8 cellular contexts compared by ENCODE assay signal in the genomic region with DNA sequence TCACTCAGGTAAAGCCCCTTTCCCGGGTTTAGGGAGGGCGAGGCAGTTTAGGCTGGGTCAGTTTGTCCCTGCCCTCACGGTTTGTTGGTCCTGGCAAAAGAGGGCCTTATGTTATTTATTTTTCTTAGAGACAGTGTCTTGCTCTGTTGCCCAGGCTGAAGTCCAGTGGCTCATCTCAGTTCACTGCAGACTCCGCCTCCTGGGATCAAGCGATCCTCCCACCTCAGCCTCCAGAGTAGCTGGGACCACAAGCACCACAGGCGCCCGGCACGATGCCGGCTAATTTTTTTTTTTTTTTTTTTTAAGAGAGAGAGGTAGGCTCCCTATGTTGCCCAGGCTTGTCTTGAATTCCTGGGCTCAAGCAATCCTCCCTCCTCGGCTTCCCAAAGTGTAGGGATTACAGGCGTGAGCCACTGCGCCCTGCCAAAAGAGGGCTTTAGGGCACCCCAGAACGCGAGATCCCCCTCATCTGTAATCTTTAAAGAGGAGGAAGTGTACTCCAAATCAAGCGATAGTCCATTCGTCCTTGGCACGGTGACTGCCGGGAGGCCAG. TPM values are rescaled to one million over a fixed set of nuclear protein-coding genes. Genes with fewer than 3 reads are reported as not detected.
DNase-seq lines count a peak whose midpoint lies in the region; TF ChIP-seq lines count a peak whose summit lies in the region.

No MANE protein-coding gene starts in this region.

- H4K8ac ChIP-seq in mesenchymal stem cell (ENCODE audit: low read length), result peak overlapping the region; percentile 95

- H3K36me3 Mint-ChIP-seq in chondrocyte (ENCODE audit: low read depth), result peaks cover 9% of the 10 kb centered on the region

- H3K9me3 ChIP-seq in MM.1S (replicated peaks; ENCODE audit: insufficient read depth, low read length) (no peaks in the 10 kb centered on the region), mesenchymal stem cell (ENCODE audit: control insufficient read depth, low read length) (no peaks in the 10 kb centered on the region), uterus (no peaks in the 10 kb centered on the region)

- H3K79me1 ChIP-seq in mesenchymal stem cell (replicated peaks; ENCODE audit: low read length, poor library complexity, severe bottlenecking), result peaks cover 9% of the 10 kb centered on the region

- H3K27me3 ChIP-seq in MM.1S (replicated peaks; ENCODE audit: insufficient read depth, low read length) (no peaks in the 10 kb centered on the region), mesenchymal stem cell (ENCODE audit: control insufficient read depth in 1 of 2, insufficient read depth in 1 of 2, low read length in 2 of 2) (no peaks in the 10 kb centered on the region), uterus (no peaks in the 10 kb centered on the region)

- H3K4me3 Mint-ChIP-seq in chondrocyte (ENCODE audit: unreplicated experiment), result peak overlapping the region; percentile 100

- no peaks in the 10 kb centered on the region for H3F3A ChIP-seq in MM.1S (ENCODE audit: insufficient read depth, low read length)

- no peak overlapping the region for H2BK15ac ChIP-seq in mesenchymal stem cell (ENCODE audit: low read depth, poor library complexity, severe bottlenecking)

- peak overlapping the region in 1 of 2 experiments; percentile 99 for H3K14ac ChIP-seq in mesenchymal stem cell (ENCODE audit: low read length in 2 of 2)

- peak overlapping the region; percentile 64 to 85 for H3K4ac ChIP-seq in mesenchymal stem cell (ENCODE audit: low read depth in 1 of 2, low read length in 2 of 2)

- H2AK5ac ChIP-seq in mesenchymal stem cell (ENCODE audit: low read length, severe bottlenecking), result no peak overlapping the region

- peaks cover 11% of the 10 kb centered on the region for H3K4me1 Mint-ChIP-seq in chondrocyte (ENCODE audit: low read depth)

- H3K9ac ChIP-seq in MM.1S (ENCODE audit: low read length), result peak overlapping the region; percentile 87
- peak overlapping the region; percentile 99 for H3K9ac ChIP-seq in mesenchymal stem cell (ENCODE audit: low read length)

- 55% methylated on average over 15 of the region's 18 CpGs for WGBS in mesenchymal stem cell

- H3K4me2 ChIP-seq in MM.1S (ENCODE audit: low read depth, low read length) (peak overlapping the region; percentile 81), mesenchymal stem cell (ENCODE audit: low read length, poor library complexity, severe bottlenecking) (peak overlapping the region; percentile 89)

- TF ChIP-seq CTCF in MM.1S (IDR thresholded peaks at IDR 0.05; ENCODE audit: low read length) (no peak), chondrocyte (IDR thresholded peaks at IDR 0.05) (no peak), uterus (IDR thresholded peaks at IDR 0.05) (no peak)

- no peaks in the 10 kb centered on the region for H3K9me2 ChIP-seq in MM.1S (replicated peaks; ENCODE audit: insufficient read depth, low read length)

- H2BK12ac ChIP-seq in mesenchymal stem cell (ENCODE audit: low read length in 2 of 2), result no peak overlapping the region

- H3K9me3 Mint-ChIP-seq in chondrocyte (ENCODE audit: low read depth), result no peaks in the 10 kb centered on the region

- H4K91ac ChIP-seq in mesenchymal stem cell (ENCODE audit: low read length), result peak overlapping the region; percentile 99

- H2BK5ac ChIP-seq in mesenchymal stem cell (ENCODE audit: low read depth, low read length, poor library complexity, severe bottlenecking), result no peak overlapping the region

- TF ChIP-seq POLR2A in uterus (IDR thresholded peaks at IDR 0.05), result no peak

- peak overlapping the region; percentile 98 for H2AFZ ChIP-seq in MM.1S (ENCODE audit: low read length)
- H2AFZ ChIP-seq in mesenchymal stem cell (ENCODE audit: low read depth, low read length), result peak overlapping the region; percentile 99

- peaks cover 12% of the 10 kb centered on the region for H3K27me3 Mint-ChIP-seq in chondrocyte (ENCODE audit: low read depth)

- H2BK120ac ChIP-seq in mesenchymal stem cell (ENCODE audit: low read depth, low read length), result peak overlapping the region; percentile 82

- H3K4me3 ChIP-seq in MM.1S (ENCODE audit: low read length), result peak overlapping the region; percentile 83
- H3K4me3 ChIP-seq in mesenchymal stem cell (ENCODE audit: insufficient read depth in 1 of 2, low read depth in 1 of 2, low read length in 2 of 2), result peak overlapping the region; percentile 80 to 97
- H3K4me3 ChIP-seq in uterus, result peak overlapping the region; percentile 82 to 91

- H3K36me3 ChIP-seq in MM.1S (replicated peaks; ENCODE audit: insufficient read depth, low read length) (peaks cover 2% of the 10 kb centered on the region; the same call in 1 of the 2 replicates), mesenchymal stem cell (ENCODE audit: control insufficient read depth in 1 of 2, insufficient read depth in 2 of 2, low read depth in 1 of 2, low read length in 2 of 2) (peaks cover 16 to 27% of the 10 kb centered on the region in 2 experiments), uterus (no peaks in the 10 kb centered on the region)

- DNase-seq in NCI-H146 (lab: John Stamatoyannopoulos, UW), result peak; percentile 48
- DNase-seq in NCI-H146 treated with DMSO at 0.1 percent for 48 hours (lab: John Stamatoyannopoulos, UW; ENCODE audit: unreplicated experiment), result no peak
- no peak for DNase-seq in MM.1S
- DNase-seq in chondrocyte (ENCODE audit: low spot score), result no peak
- no peak for DNase-seq in mesenchymal stem cell
- DNase-seq in uterus, result peak in 1 of 2 donors; percentile 20
- DNase-seq in NCI-H82 (lab: John Stamatoyannopoulos, UW), result no peak
- DNase-seq in activated CD4-positive, CD25-positive, alpha-beta regulatory T cell (lab: John Stamatoyannopoulos, UW), result no peak

- H3K27ac Mint-ChIP-seq in chondrocyte (ENCODE audit: unreplicated experiment), result peak overlapping the region; percentile 98

- H3K23ac ChIP-seq in mesenchymal stem cell (ENCODE audit: low read length in 2 of 2), result peak overlapping the region in 1 of 2 experiments; percentile 97

- intact Hi-C loops in uterus (cut with DNase I; ENCODE audit: low total_unique reads), result no loop called here

- H3K4me1 ChIP-seq in MM.1S (ENCODE audit: low read length), result no peaks in the 10 kb centered on the region; the same call in 1 of the 2 replicates
- peaks cover 4% of the 10 kb centered on the region for H3K4me1 ChIP-seq in mesenchymal stem cell (ENCODE audit: control insufficient read depth, insufficient read depth, low read depth, low read length)
- H3K4me1 ChIP-seq in uterus, result peaks cover 5% of the 10 kb centered on the region in 2 donors

- H4K20me1 ChIP-seq in MM.1S (ENCODE audit: insufficient read depth, low read length), result no peaks in the 10 kb centered on the region

- peak overlapping the region; percentile 87 to 97 for H3K18ac ChIP-seq in mesenchymal stem cell (ENCODE audit: low read depth in 1 of 2, low read length in 2 of 2)

- peaks cover 34% of the 10 kb centered on the region for H3K79me2 ChIP-seq in MM.1S (ENCODE audit: low read length)

- H3K27ac ChIP-seq in MM.1S (ENCODE audit: low read length) (peak overlapping the region; percentile 78; the same call in 1 of the 2 replicates), mesenchymal stem cell (ENCODE audit: low read length, poor library complexity, severe bottlenecking) (peak overlapping the region; percentile 94), uterus (peak overlapping the region; percentile 88 to 89)

RNA-seq across cellular contexts. Expression of a gene that starts 0.6 kb away (rescaled TPM):
- 13.9 to 19.3 TPM (median 14.1 TPM) in 3 replicates for total RNA-seq in chondrocyte
- polyA plus RNA-seq in mesenchymal stem cell (2013, experiment 1 of 2), result 11.9 TPM
- polyA plus RNA-seq in mesenchymal stem cell (2013, experiment 2 of 2), result 11.9 TPM
- total RNA-seq in uterus, result 10 to 100 TPM in 2 of 4 donors, 1 to 10 TPM in 2; 8.5 to 29.3 (median 13.2) TPM
